ENCODE assay signal across 8 cellular contexts in genomic region chr17:77382966-77383612, GRCh38.
A peak's percentile ranks its signal among the peaks of the same experiment; 100 is the strongest.
DNase-seq lines count a peak whose midpoint lies in the region; ATAC-seq lines count a peak whose summit lies in the region.

No MANE protein-coding gene starts in this region.

- no peak for ATAC-seq in HG02610 (IDR thresholded peaks at IDR 0.05; ENCODE audit: unreplicated experiment)

- DNase-seq in Caki2 (ENCODE audit: low read depth): peak; percentile 43
- peak; percentile 30 for DNase-seq in NCI-H2171 (lab: John Stamatoyannopoulos, UW)
- DNase-seq in fibroblast of peridontal ligament (ENCODE audit: extremely low read depth): peak; percentile 75
- DNase-seq in OCI-M2 (lab: John Stamatoyannopoulos, UW; ENCODE audit: unreplicated experiment): no peak
- DNase-seq in NCI-H1436 treated with DMSO at 0.1 percent for 48 hours (lab: John Stamatoyannopoulos, UW): no peak
- no peak for DNase-seq in HAP-1 (ENCODE audit: low spot score in 2 of 2)

- no peaks in the 10 kb centered on the region for H3K9me3 ChIP-seq in HAP-1

- peak overlapping the region; percentile 25 for H3K4me3 ChIP-seq in rectal smooth muscle tissue (ENCODE audit: low read length)
- no peak overlapping the region for H3K4me3 ChIP-seq in HAP-1

- in situ Hi-C loops in Caki2 (cut with HindIII; ENCODE audit: low pct_unique_long_range_greater_than_20kb, low sequenced_read_pairs): no loop called here
- in situ Hi-C loops in HAP-1 (cut with MboI; ENCODE audit: low sequenced_read_pairs): no loop called here

- H3K9ac ChIP-seq in rectal smooth muscle tissue (ENCODE audit: low read length): no peak overlapping the region

- H3K36me3 ChIP-seq in rectal smooth muscle tissue (ENCODE audit: control insufficient read depth, insufficient read depth, low read length) (no peaks in the 10 kb centered on the region), HAP-1 (replicated peaks) (no peaks in the 10 kb centered on the region)

- no peaks in the 10 kb centered on the region for H3K27me3 ChIP-seq in rectal smooth muscle tissue (ENCODE audit: control insufficient read depth, insufficient read depth, low read length)
- H3K27me3 ChIP-seq in HAP-1 (ENCODE audit: low read depth): no peaks in the 10 kb centered on the region

- H3K27ac ChIP-seq in rectal smooth muscle tissue (ENCODE audit: low read depth, low read length): peak overlapping the region; percentile 73

- H3K4me1 ChIP-seq in rectal smooth muscle tissue (ENCODE audit: control insufficient read depth, insufficient read depth, low read length) (peaks cover 63% of the 10 kb centered on the region), HAP-1 (peaks cover 6% of the 10 kb centered on the region; the same call in 1 of the 2 replicates)

Comparison
In these comparisons a context has a peak if more than half of its experiments do, and no peak if none do; other contexts are left out.
1. DNase-seq: peak in Caki2 (single experiment), NCI-H2171 (single experiment) and fibroblast of peridontal ligament (single experiment); none in OCI-M2 (single experiment), NCI-H1436 treated with DMSO at 0.1 percent for 48 hours (single experiment) and HAP-1 (0 of 2).